16 cellular contexts compared by ENCODE assay signal in genomic region chr10:47299611-47299988, GRCh38. TPM values are rescaled to one million over a fixed set of nuclear protein-coding genes. Genes with fewer than 3 reads are reported as not detected.
DNase-seq lines count a peak whose midpoint lies in the region; ATAC-seq lines count a peak whose summit lies in the region.
"Had no signal": no experiment of that assay in that cellular context is flagged by ENCODE, and none has a peak within 500 bp of the region (broad histone marks: within the 10 kb centered on the region; RNA-seq: fewer than 3 reads in every experiment).

No MANE protein-coding gene starts in this region.

- peaks cover 9% of the 10 kb centered on the region for H3K4me1 Mint-ChIP-seq in activated CD4-positive, alpha-beta memory T cell treated with anti-CD3 and anti-CD28 coated beads for 36 hours (ENCODE audit: low read depth)
- H3K4me1 Mint-ChIP-seq in activated CD4-positive, alpha-beta memory T cell treated with anti-CD3 and anti-CD28 coated beads, Interleukin-2, amount 10 ng/mL, durations not matched to agents 7 days and 5 days, result peaks cover 2% of the 10 kb centered on the region
- H3K4me1 Mint-ChIP-seq in activated naive CD8-positive, alpha-beta T cell treated with anti-CD3 and anti-CD28 coated beads for 36 hours, result peaks cover 22% of the 10 kb centered on the region
- H3K4me1 Mint-ChIP-seq in stimulated activated naive CD8-positive, alpha-beta T cell treated with anti-CD3 and anti-CD28 coated beads, Interleukin-15, amount 100 ng/mL, for 72 hours, result peaks cover 26% of the 10 kb centered on the region

- no peaks in the 10 kb centered on the region for H3K9me3 Mint-ChIP-seq in activated CD4-positive, alpha-beta memory T cell treated with anti-CD3 and anti-CD28 coated beads for 36 hours
- no peaks in the 10 kb centered on the region for H3K9me3 Mint-ChIP-seq in activated CD4-positive, alpha-beta memory T cell treated with anti-CD3 and anti-CD28 coated beads, Interleukin-2, amount 10 ng/mL, durations not matched to agents 7 days and 5 days
- no peaks in the 10 kb centered on the region for H3K9me3 Mint-ChIP-seq in activated naive CD8-positive, alpha-beta T cell treated with anti-CD3 and anti-CD28 coated beads for 36 hours
- no peaks in the 10 kb centered on the region for H3K9me3 Mint-ChIP-seq in stimulated activated naive CD8-positive, alpha-beta T cell treated with anti-CD3 and anti-CD28 coated beads, Interleukin-15, amount 100 ng/mL, for 72 hours
- H3K9me3 Mint-ChIP-seq: activated B cell treated with CpG ODN at 0.5 μM for 24 hours; activated naive CD4-positive, alpha-beta T cell treated with anti-CD3 and anti-CD28 coated beads, Interleukin-2, amount 50 U/mL, for 72 hours; effector memory CD8-positive, alpha-beta T cell had no signal

- no peak for DNase-seq in activated CD4-positive, alpha-beta memory T cell treated with anti-CD3 and anti-CD28 coated beads for 36 hours
- no peak for DNase-seq in activated CD4-positive, alpha-beta memory T cell treated with anti-CD3 and anti-CD28 coated beads, Interleukin-2, amount 10 ng/mL, durations not matched to agents 7 days and 5 days
- no peak for DNase-seq in activated naive CD8-positive, alpha-beta T cell treated with anti-CD3 and anti-CD28 coated beads for 36 hours
- no peak for DNase-seq in stimulated activated naive CD8-positive, alpha-beta T cell treated with anti-CD3 and anti-CD28 coated beads, Interleukin-15, amount 100 ng/mL, for 72 hours
- DNase-seq in NCI-H1092 treated with DMSO at 0.1 percent for 48 hours (lab: John Stamatoyannopoulos, UW), result no peak
- DNase-seq: ACHN; activated B cell treated with CpG ODN at 0.5 μM for 24 hours; effector memory CD8-positive, alpha-beta T cell; hippocampal formation; SHP77 treated with DMSO at 0.1 percent for 48 hours had no signal

- no peaks in the 10 kb centered on the region for H3K9me3 ChIP-seq in iPS-18c (ENCODE audit: control insufficient read depth, insufficient read depth, low read length)
- H3K9me3 ChIP-seq: MG63 had no signal

- no peaks in the 10 kb centered on the region for H3K36me3 Mint-ChIP-seq in activated CD4-positive, alpha-beta memory T cell treated with anti-CD3 and anti-CD28 coated beads for 36 hours
- no peaks in the 10 kb centered on the region for H3K36me3 Mint-ChIP-seq in activated CD4-positive, alpha-beta memory T cell treated with anti-CD3 and anti-CD28 coated beads, Interleukin-2, amount 10 ng/mL, durations not matched to agents 7 days and 5 days (ENCODE audit: low read depth)
- no peaks in the 10 kb centered on the region for H3K36me3 Mint-ChIP-seq in activated naive CD8-positive, alpha-beta T cell treated with anti-CD3 and anti-CD28 coated beads for 36 hours
- H3K36me3 Mint-ChIP-seq: activated naive CD4-positive, alpha-beta T cell treated with anti-CD3 and anti-CD28 coated beads, Interleukin-2, amount 50 U/mL, for 72 hours had no signal

- H3K27me3 Mint-ChIP-seq in activated CD4-positive, alpha-beta memory T cell treated with anti-CD3 and anti-CD28 coated beads for 36 hours, result peaks cover 8% of the 10 kb centered on the region
- H3K27me3 Mint-ChIP-seq in activated CD4-positive, alpha-beta memory T cell treated with anti-CD3 and anti-CD28 coated beads, Interleukin-2, amount 10 ng/mL, durations not matched to agents 7 days and 5 days, result peaks cover 24% of the 10 kb centered on the region
- H3K27me3 Mint-ChIP-seq in activated naive CD8-positive, alpha-beta T cell treated with anti-CD3 and anti-CD28 coated beads for 36 hours, result peaks cover 11% of the 10 kb centered on the region
- H3K27me3 Mint-ChIP-seq in stimulated activated naive CD8-positive, alpha-beta T cell treated with anti-CD3 and anti-CD28 coated beads, Interleukin-15, amount 100 ng/mL, for 72 hours, result peaks cover 39% of the 10 kb centered on the region

- ATAC-seq in stimulated activated naive CD8-positive, alpha-beta T cell treated with anti-CD3 and anti-CD28 coated beads, Interleukin-15, amount 100 ng/mL, for 72 hours, result no peak
- no peak for ATAC-seq in HG02642 (IDR thresholded peaks at IDR 0.05; ENCODE audit: poor library complexity, unreplicated experiment)
- no peak for ATAC-seq in HG02623 (IDR thresholded peaks at IDR 0.05; ENCODE audit: unreplicated experiment)
- ATAC-seq: effector memory CD8-positive, alpha-beta T cell had no signal

- H3K4me3 Mint-ChIP-seq in activated CD4-positive, alpha-beta memory T cell treated with anti-CD3 and anti-CD28 coated beads for 36 hours, result peak overlapping the region; percentile 8
- no peak overlapping the region for H3K4me3 Mint-ChIP-seq in activated CD4-positive, alpha-beta memory T cell treated with anti-CD3 and anti-CD28 coated beads, Interleukin-2, amount 10 ng/mL, durations not matched to agents 7 days and 5 days
- peak overlapping the region; percentile 55 for H3K4me3 Mint-ChIP-seq in activated naive CD8-positive, alpha-beta T cell treated with anti-CD3 and anti-CD28 coated beads for 36 hours
- peak overlapping the region; percentile 1 to 24 for H3K4me3 Mint-ChIP-seq in stimulated activated naive CD8-positive, alpha-beta T cell treated with anti-CD3 and anti-CD28 coated beads, Interleukin-15, amount 100 ng/mL, for 72 hours
- H3K4me3 Mint-ChIP-seq: activated B cell treated with CpG ODN at 0.5 μM for 24 hours; effector memory CD8-positive, alpha-beta T cell had no signal

- intact Hi-C loops in activated CD4-positive, alpha-beta memory T cell treated with anti-CD3 and anti-CD28 coated beads for 36 hours (cut with micrococcal nuclease), result no loop called here

- no peak overlapping the region for H3K27ac Mint-ChIP-seq in activated CD4-positive, alpha-beta memory T cell treated with anti-CD3 and anti-CD28 coated beads for 36 hours
- no peak overlapping the region for H3K27ac Mint-ChIP-seq in activated CD4-positive, alpha-beta memory T cell treated with anti-CD3 and anti-CD28 coated beads, Interleukin-2, amount 10 ng/mL, durations not matched to agents 7 days and 5 days
- no peak overlapping the region for H3K27ac Mint-ChIP-seq in activated naive CD8-positive, alpha-beta T cell treated with anti-CD3 and anti-CD28 coated beads for 36 hours
- no peak overlapping the region for H3K27ac Mint-ChIP-seq in stimulated activated naive CD8-positive, alpha-beta T cell treated with anti-CD3 and anti-CD28 coated beads, Interleukin-15, amount 100 ng/mL, for 72 hours
- H3K27ac Mint-ChIP-seq: activated B cell treated with CpG ODN at 0.5 μM for 24 hours; activated naive CD4-positive, alpha-beta T cell treated with anti-CD3 and anti-CD28 coated beads, Interleukin-2, amount 50 U/mL, for 72 hours; effector memory CD8-positive, alpha-beta T cell had no signal

- H3K4me3 ChIP-seq in iPS-18c (ENCODE audit: insufficient read depth, low read depth, low read length), result peak overlapping the region; percentile 47; the same call in 1 of the 2 replicates

- POLR2A ChIA-PET in activated CD4-positive, alpha-beta memory T cell treated with anti-CD3 and anti-CD28 coated beads for 36 hours (lab: Charles Lee), result no interaction called here
- POLR2A ChIA-PET in activated CD4-positive, alpha-beta memory T cell treated with anti-CD3 and anti-CD28 coated beads, Interleukin-2, amount 10 ng/mL, durations not matched to agents 7 days and 5 days (lab: Charles Lee), result no interaction called here

- CTCF ChIA-PET in activated CD4-positive, alpha-beta memory T cell treated with anti-CD3 and anti-CD28 coated beads for 36 hours (lab: Charles Lee), result interaction anchor here (0.8 kb wide), 1 partner anchor 12 kb away, joined by 3 read pairs; no protein-coding TSS in a partner anchor
- CTCF ChIA-PET in activated CD4-positive, alpha-beta memory T cell treated with anti-CD3 and anti-CD28 coated beads, Interleukin-2, amount 10 ng/mL, durations not matched to agents 7 days and 5 days (lab: Charles Lee), result no interaction called here

RNA-seq across cellular contexts. Expression of gene GDF10, which starts 0.4 kb away (rescaled TPM):
- total RNA-seq in activated CD4-positive, alpha-beta memory T cell treated with anti-CD3 and anti-CD28 coated beads for 36 hours, result under 1 TPM; 0.50 to 0.56 TPM
- not detected for total RNA-seq in activated CD4-positive, alpha-beta memory T cell treated with anti-CD3 and anti-CD28 coated beads, Interleukin-2, amount 10 ng/mL, durations not matched to agents 7 days and 5 days
- 1 to 10 TPM; 4.1 TPM for total RNA-seq in activated naive CD8-positive, alpha-beta T cell treated with anti-CD3 and anti-CD28 coated beads for 36 hours
- total RNA-seq: activated B cell treated with CpG ODN at 0.5 μM for 24 hours, NCI-H460 had no signal

RNA-seq across cellular contexts. Expression of gene GDF2, which starts 22.7 kb away (rescaled TPM):
- total RNA-seq in activated CD4-positive, alpha-beta memory T cell treated with anti-CD3 and anti-CD28 coated beads for 36 hours, result not detected
- total RNA-seq in activated CD4-positive, alpha-beta memory T cell treated with anti-CD3 and anti-CD28 coated beads, Interleukin-2, amount 10 ng/mL, durations not matched to agents 7 days and 5 days, result not detected
- total RNA-seq in activated naive CD8-positive, alpha-beta T cell treated with anti-CD3 and anti-CD28 coated beads for 36 hours, result not detected
- total RNA-seq: activated B cell treated with CpG ODN at 0.5 μM for 24 hours; activated naive CD4-positive, alpha-beta T cell treated with anti-CD3 and anti-CD28 coated beads, Interleukin-2, amount 50 U/mL, for 72 hours; NCI-H460 had no signal

RNA-seq across cellular contexts. Expression of gene RBP3, which starts 48.6 kb away (rescaled TPM):
- total RNA-seq in activated CD4-positive, alpha-beta memory T cell treated with anti-CD3 and anti-CD28 coated beads for 36 hours, result not detected
- not detected for total RNA-seq in activated CD4-positive, alpha-beta memory T cell treated with anti-CD3 and anti-CD28 coated beads, Interleukin-2, amount 10 ng/mL, durations not matched to agents 7 days and 5 days
- total RNA-seq in activated naive CD8-positive, alpha-beta T cell treated with anti-CD3 and anti-CD28 coated beads for 36 hours, result not detected
- total RNA-seq: activated B cell treated with CpG ODN at 0.5 μM for 24 hours; activated naive CD4-positive, alpha-beta T cell treated with anti-CD3 and anti-CD28 coated beads, Interleukin-2, amount 50 U/mL, for 72 hours; NCI-H460 had no signal
